ENCODE assay signal across 30 cellular contexts in genomic region chr17:82281076-82281475, GRCh38. TPM values are rescaled to one million over a fixed set of nuclear protein-coding genes. Genes with fewer than 3 reads are reported as not detected.
DNase-seq lines count a peak whose midpoint lies in the region; ATAC-seq, FAIRE-seq and TF ChIP-seq lines count a peak whose summit lies in the region.
"Had no signal": no experiment of that assay in that cellular context is flagged by ENCODE, and none has a peak within 500 bp of the region (broad histone marks: within the 10 kb centered on the region; RNA-seq: fewer than 3 reads in every experiment).

No MANE protein-coding gene starts in this region.

- H3K4me3 ChIP-seq in A549 (no peak overlapping the region), smooth muscle cell (no peak overlapping the region), mammary epithelial cell (replicated peaks in 1 of 3; ENCODE audit: insufficient read depth in 1 of 3, low read depth in 2 of 3, low read length in 3 of 3) (no peak overlapping the region)
- H3K4me3 ChIP-seq: BLaER1 treated with 17β-estradiol and CSF1 and Interleukin-3, amounts not matched to agents 10 nM and 100 nM; gastroesophageal sphincter; GM23248; hepatocyte; SJCRH30; tibial artery had no signal

- CTCF ChIA-PET in A549 (lab: Yijun Ruan, JAX) (interaction anchor here (0.8 to 3.9 kb wide), 4 partner anchors 10 to 261 kb away, joined by 3 to 20 read pairs (median 3); no protein-coding TSS in a partner anchor), Calu3 (lab: Charles Lee) (interaction anchor here (1.5 kb wide), 1 partner anchor 17 kb away, joined by 3 read pairs; no protein-coding TSS in a partner anchor), mammary epithelial cell (lab: Charles Lee; ENCODE audit: low non-redundant PET) (interaction anchor here (0.6 to 0.7 kb wide), 2 partner anchors 36 to 261 kb away, joined by 3 read pairs; no protein-coding TSS in a partner anchor)
- CTCF ChIA-PET in activated CD4-positive, alpha-beta memory T cell treated with anti-CD3 and anti-CD28 coated beads, Interleukin-2, amount 10 ng/mL, durations not matched to agents 7 days and 5 days (lab: Charles Lee), result no interaction called here

- no peaks in the 10 kb centered on the region for H3K9me3 Mint-ChIP-seq in Calu3 (ENCODE audit: low read depth, unreplicated experiment)
- H3K9me3 Mint-ChIP-seq in activated CD4-positive, alpha-beta memory T cell treated with anti-CD3 and anti-CD28 coated beads, Interleukin-2, amount 10 ng/mL, durations not matched to agents 7 days and 5 days, result no peaks in the 10 kb centered on the region
- H3K9me3 Mint-ChIP-seq in nephron progenitor cell, result peaks cover 7% of the 10 kb centered on the region
- H3K9me3 Mint-ChIP-seq: activated B cell treated with CpG ODN at 0.5 μM for 24 hours; activated T-helper 17 cell treated with anti-CD3 and anti-CD28 coated beads, Interleukin-2, amount 50 U/mL, for 72 hours; IgD-negative memory B cell; stimulated activated naive CD8-positive, alpha-beta T cell treated with anti-CD3 and anti-CD28 coated beads, Interleukin-15, amount 100 ng/mL, for 72 hours; T-cell had no signal

- H3K27ac ChIP-seq in A549 (peak overlapping the region; percentile 51 to 82; a peak in 5 of 6 replicates), smooth muscle cell (ENCODE audit: low read depth) (no peak overlapping the region), mammary epithelial cell (ENCODE audit: insufficient read depth, low read depth, low read length) (no peak overlapping the region)
- H3K27ac ChIP-seq: BLaER1 treated with 17β-estradiol and CSF1 and Interleukin-3, amounts not matched to agents 10 nM and 100 nM; gastroesophageal sphincter; GM23248; hepatocyte; SJCRH30; tibial artery had no signal

- H3K9ac ChIP-seq in smooth muscle cell (ENCODE audit: low read depth) (no peak overlapping the region), mammary epithelial cell (ENCODE audit: insufficient read depth, low read length) (no peak overlapping the region)
- H3K9ac ChIP-seq: BLaER1 treated with 17β-estradiol and CSF1 and Interleukin-3, amounts not matched to agents 10 nM and 100 nM; GM23248 had no signal

- intact Hi-C loops in Calu3 (cut with micrococcal nuclease; ENCODE audit: unreplicated experiment) (no loop called here), mammary epithelial cell (cut with micrococcal nuclease) (no loop called here)

- no peak for DNase-seq in A549 (ENCODE audit: low read depth in 1 of 2, low spot score in 1 of 2)
- no peak for DNase-seq in Calu3
- peak; percentile 32 for DNase-seq in activated CD4-positive, alpha-beta memory T cell treated with anti-CD3 and anti-CD28 coated beads, Interleukin-2, amount 10 ng/mL, durations not matched to agents 7 days and 5 days
- no peak for DNase-seq in nephron progenitor cell
- no peak for DNase-seq in smooth muscle cell (lab: John Stamatoyannopoulos, UW; ENCODE audit: unreplicated experiment)
- DNase-seq in mammary epithelial cell, result no peak
- DNase-seq in DMS53 (lab: John Stamatoyannopoulos, UW), result no peak
- DNase-seq: activated B cell treated with CpG ODN at 0.5 μM for 24 hours; activated CD4-positive, alpha-beta T cell treated with anti-CD3 and anti-CD28 coated beads, Interleukin-2, amount 50 U/mL, for 1 hour; central memory CD4-positive, alpha-beta T cell; left colon; NCI-H1105 treated with DMSO at 0.1 percent for 48 hours; NCI-H1930; NCI-H524 treated with DMSO at 0.1 percent for 48 hours; NK-92 treated with Interleukin-12 subunit alpha and Interleukin-12 subunit beta, amount 100 ng/mL, for 24 hours; nucleus accumbens; stimulated activated naive CD8-positive, alpha-beta T cell treated with anti-CD3 and anti-CD28 coated beads, Interleukin-15, amount 100 ng/mL, for 72 hours; T-cell; tibial artery had no signal

- TF ChIP-seq CTCF in A549 (IDR thresholded peaks at IDR 0.05) (no peak), Calu3 (IDR thresholded peaks at IDR 0.05; ENCODE audit: unreplicated experiment) (no peak), nephron progenitor cell (IDR thresholded peaks at IDR 0.05) (no peak), smooth muscle cell (IDR thresholded peaks at IDR 0.05; ENCODE audit: borderline replicate concordance, insufficient read depth, poor library complexity, severe bottlenecking) (no peak), mammary epithelial cell (conservative IDR thresholded peaks at IDR 0.05 in 1 of 2, IDR thresholded peaks at IDR 0.05 in 1 of 2; ENCODE audit: extremely low read depth in 1 of 2, insufficient read depth in 1 of 2, low read depth in 1 of 2, low read length in 2 of 2) (no peak)

- in situ Hi-C loops in mammary epithelial cell (cut with MboI; ENCODE audit: low sequenced_read_pairs in 2 of 2), result no loop called here

- H2AFZ ChIP-seq in smooth muscle cell (ENCODE audit: low read depth) (no peak overlapping the region), mammary epithelial cell (ENCODE audit: low read depth, low read length) (no peak overlapping the region)
- H2AFZ ChIP-seq: GM23248, hepatocyte had no signal

- BruUV-seq in Calu3 (replicated peaks; lab: Mats Ljungman, UMichigan), result no TSS peak
- no TSS peak for BruUV-seq in mammary epithelial cell (replicated peaks; lab: Mats Ljungman, UMichigan)

- no peak for TF ChIP-seq EP300 in A549 (IDR thresholded peaks at IDR 0.05)

- no peaks in the 10 kb centered on the region for H3K79me2 ChIP-seq in smooth muscle cell (ENCODE audit: low read depth)
- H3K79me2 ChIP-seq in mammary epithelial cell (ENCODE audit: insufficient read depth, low read length), result no peaks in the 10 kb centered on the region
- H3K79me2 ChIP-seq: hepatocyte had no signal

- H4K20me1 ChIP-seq in smooth muscle cell (ENCODE audit: low read depth) (no peaks in the 10 kb centered on the region), mammary epithelial cell (ENCODE audit: insufficient read depth, low read length) (no peaks in the 10 kb centered on the region)
- H4K20me1 ChIP-seq: BLaER1 treated with 17β-estradiol and CSF1 and Interleukin-3, amounts not matched to agents 10 nM and 100 nM had no signal

- peaks cover 60% of the 10 kb centered on the region for H3K4me1 Mint-ChIP-seq in Calu3 (ENCODE audit: low read depth, unreplicated experiment)
- H3K4me1 Mint-ChIP-seq in activated CD4-positive, alpha-beta memory T cell treated with anti-CD3 and anti-CD28 coated beads, Interleukin-2, amount 10 ng/mL, durations not matched to agents 7 days and 5 days, result peaks cover 27% of the 10 kb centered on the region
- peaks cover 68% of the 10 kb centered on the region for H3K4me1 Mint-ChIP-seq in nephron progenitor cell

- peaks cover 12% of the 10 kb centered on the region for H3K36me3 Mint-ChIP-seq in Calu3 (ENCODE audit: insufficient read depth, unreplicated experiment)
- no peaks in the 10 kb centered on the region for H3K36me3 Mint-ChIP-seq in activated CD4-positive, alpha-beta memory T cell treated with anti-CD3 and anti-CD28 coated beads, Interleukin-2, amount 10 ng/mL, durations not matched to agents 7 days and 5 days (ENCODE audit: low read depth)
- peaks cover 20% of the 10 kb centered on the region for H3K36me3 Mint-ChIP-seq in nephron progenitor cell (ENCODE audit: low read depth)
- H3K36me3 Mint-ChIP-seq: IgD-negative memory B cell, T-cell had no signal

- POLR2A ChIA-PET in A549 (lab: Yijun Ruan, JAX), result interaction anchor here (4.3 kb wide), 1 partner anchor 12 kb away, joined by 39 read pairs; no protein-coding TSS in a partner anchor
- POLR2A ChIA-PET in activated CD4-positive, alpha-beta memory T cell treated with anti-CD3 and anti-CD28 coated beads, Interleukin-2, amount 10 ng/mL, durations not matched to agents 7 days and 5 days (lab: Charles Lee), result interaction anchor here (0.8 to 1.4 kb wide), 2 partner anchors 15 to 17 kb away, joined by 3 read pairs; no protein-coding TSS in a partner anchor

- FAIRE-seq in A549 (lab: Jason Lieb, UNC), result no peak
- FAIRE-seq: astrocyte, GM18507 had no signal

- H3K9me3 ChIP-seq in A549, result no peaks in the 10 kb centered on the region
- H3K9me3 ChIP-seq in smooth muscle cell (replicated peaks; ENCODE audit: low read depth), result no peaks in the 10 kb centered on the region
- no peaks in the 10 kb centered on the region for H3K9me3 ChIP-seq in mammary epithelial cell (replicated peaks; ENCODE audit: insufficient read depth, low read length)
- H3K9me3 ChIP-seq: BLaER1 treated with 17β-estradiol and CSF1 and Interleukin-3, amounts not matched to agents 10 nM and 100 nM; gastroesophageal sphincter; SJCRH30; tibial artery had no signal

- no peak for ATAC-seq in A549
- ATAC-seq in GM21723 (IDR thresholded peaks at IDR 0.05; ENCODE audit: unreplicated experiment), result no peak
- ATAC-seq: gastroesophageal sphincter had no signal

- 86% methylated on average over 7 of the region's 7 CpGs for WGBS in A549 (ENCODE audit: missing lambda C conversion rate)
- WGBS in smooth muscle cell (ENCODE audit: low lambda C conversion rate), result 92% methylated on average over 7 of the region's 7 CpGs
- WGBS in mammary epithelial cell (ENCODE audit: low coverage, missing lambda C conversion rate), result 81% methylated on average over 6 of the region's 7 CpGs

- H3K27me3 Mint-ChIP-seq in Calu3 (ENCODE audit: unreplicated experiment), result no peaks in the 10 kb centered on the region
- peaks cover 5% of the 10 kb centered on the region for H3K27me3 Mint-ChIP-seq in activated CD4-positive, alpha-beta memory T cell treated with anti-CD3 and anti-CD28 coated beads, Interleukin-2, amount 10 ng/mL, durations not matched to agents 7 days and 5 days
- peaks cover 3% of the 10 kb centered on the region for H3K27me3 Mint-ChIP-seq in nephron progenitor cell (ENCODE audit: low read depth, poor library complexity)
- H3K27me3 Mint-ChIP-seq: activated T-helper 17 cell treated with anti-CD3 and anti-CD28 coated beads, Interleukin-2, amount 50 U/mL, for 72 hours; stimulated activated naive CD8-positive, alpha-beta T cell treated with anti-CD3 and anti-CD28 coated beads, Interleukin-15, amount 100 ng/mL, for 72 hours; T-cell had no signal

- no peaks in the 10 kb centered on the region for H3F3A ChIP-seq in smooth muscle cell (ENCODE audit: low read depth)

- H3K27ac Mint-ChIP-seq in Calu3 (ENCODE audit: unreplicated experiment) (no peak overlapping the region), nephron progenitor cell (peak overlapping the region; percentile 17)
- no peak overlapping the region for H3K27ac Mint-ChIP-seq in activated CD4-positive, alpha-beta memory T cell treated with anti-CD3 and anti-CD28 coated beads, Interleukin-2, amount 10 ng/mL, durations not matched to agents 7 days and 5 days
- H3K27ac Mint-ChIP-seq: activated B cell treated with CpG ODN at 0.5 μM for 24 hours; stimulated activated naive CD8-positive, alpha-beta T cell treated with anti-CD3 and anti-CD28 coated beads, Interleukin-15, amount 100 ng/mL, for 72 hours had no signal

- H3K36me3 ChIP-seq in smooth muscle cell (ENCODE audit: low read depth) (no peaks in the 10 kb centered on the region), mammary epithelial cell (ENCODE audit: insufficient read depth, low read length) (no peaks in the 10 kb centered on the region)
- H3K36me3 ChIP-seq: BLaER1 treated with 17β-estradiol and CSF1 and Interleukin-3, amounts not matched to agents 10 nM and 100 nM; SJCRH30 had no signal

- no peak for TF ChIP-seq POLR2A in A549 (IDR thresholded peaks at IDR 0.05; ENCODE audit: low read length)

- H3K4me2 ChIP-seq in A549 (no peak overlapping the region; the same call in 2 of the 3 replicates), smooth muscle cell (no peak overlapping the region), mammary epithelial cell (ENCODE audit: insufficient read depth, low read depth, low read length) (no peak overlapping the region)
- H3K4me2 ChIP-seq: hepatocyte had no signal

- H3K4me3 Mint-ChIP-seq in Calu3 (ENCODE audit: low read depth, unreplicated experiment) (peak overlapping the region; percentile 43), nephron progenitor cell (no peak overlapping the region)
- H3K4me3 Mint-ChIP-seq in activated CD4-positive, alpha-beta memory T cell treated with anti-CD3 and anti-CD28 coated beads, Interleukin-2, amount 10 ng/mL, durations not matched to agents 7 days and 5 days, result no peak overlapping the region
- H3K4me3 Mint-ChIP-seq: activated B cell treated with CpG ODN at 0.5 μM for 24 hours; IgD-negative memory B cell; stimulated activated naive CD8-positive, alpha-beta T cell treated with anti-CD3 and anti-CD28 coated beads, Interleukin-15, amount 100 ng/mL, for 72 hours; T-cell had no signal

- no peak for TF ChIP-seq RAD21 in A549 (conservative IDR thresholded peaks at IDR 0.05 in 1 of 2, IDR thresholded peaks at IDR 0.05 in 1 of 2)

- H3K27me3 ChIP-seq in smooth muscle cell (ENCODE audit: low read depth) (no peaks in the 10 kb centered on the region), mammary epithelial cell (ENCODE audit: insufficient read depth, low read length) (no peaks in the 10 kb centered on the region)
- H3K27me3 ChIP-seq: BLaER1 treated with 17β-estradiol and CSF1 and Interleukin-3, amounts not matched to agents 10 nM and 100 nM; gastroesophageal sphincter; hepatocyte; SJCRH30 had no signal

- H3K4me1 ChIP-seq in A549 (peaks cover 35% of the 10 kb centered on the region), smooth muscle cell (ENCODE audit: low read depth) (no peaks in the 10 kb centered on the region), mammary epithelial cell (ENCODE audit: insufficient read depth, low read length) (peaks cover 42% of the 10 kb centered on the region)

- dilution Hi-C loops in mammary epithelial cell (cut with HindIII; ENCODE audit: low sequenced_read_pairs), result no loop called here

RNA-seq across cellular contexts. Expression of gene CSNK1D, which starts 7.6 kb away (rescaled TPM):
- 130 and 139 TPM in 2 replicates for polyA plus RNA-seq in A549 (2011; rRNA removed)
- 182 and 192 TPM in 2 replicates for polyA plus RNA-seq in A549 (2012; cell fraction: cytosol; rRNA removed)
- polyA plus RNA-seq in A549 (2012; cell fraction: nucleus; rRNA removed), result 734 and 786 TPM in 2 replicates
- polyA plus RNA-seq in A549 (2017; fragmentation: RNase III; extraction: RNeasy Plus Mini Kit Qiagen cat#74134 plus additional on column Dnase treatment), result 151 to 173 TPM (median 163 TPM) in 3 replicates
- polyA minus RNA-seq in A549 (2011; rRNA and poly(A)+ RNA removed), result 105 and 128 TPM in 2 replicates
- 157 and 160 TPM in 2 replicates for total RNA-seq in Calu3 (2022)
- 100 to 1,000 TPM; 116 TPM for total RNA-seq in activated CD4-positive, alpha-beta memory T cell treated with anti-CD3 and anti-CD28 coated beads, Interleukin-2, amount 10 ng/mL, durations not matched to agents 7 days and 5 days
- 51.6 and 75.3 TPM in 2 replicates for total RNA-seq in smooth muscle cell
- polyA plus RNA-seq in smooth muscle cell, result 135 and 172 TPM in 2 replicates
- 100 to 1,000 TPM in 1 of 2 donors, 10 to 100 TPM in 1; 68.7 to 163 TPM for total RNA-seq in mammary epithelial cell
- polyA plus RNA-seq in mammary epithelial cell, result 146 TPM
- polyA minus RNA-seq in mammary epithelial cell, result 216 TPM

RNA-seq across cellular contexts. Expression of gene CD7, which starts 36.3 kb away (rescaled TPM):
- polyA plus RNA-seq in A549 (2011; rRNA removed) (not detected in 2 replicates), A549 (2017; fragmentation: RNase III; extraction: RNeasy Plus Mini Kit Qiagen cat#74134 plus additional on column Dnase treatment) (not detected in 3 replicates), smooth muscle cell (0.18 and 0.79 TPM in 2 replicates), mammary epithelial cell (not detected)
- polyA plus RNA-seq in A549 (2012; cell fraction: cytosol; rRNA removed), result not detected in 2 replicates
- 0.07 TPM in 1 of 2 replicates, not detected in the other for polyA plus RNA-seq in A549 (2012; cell fraction: nucleus; rRNA removed)
- not detected in 2 replicates for polyA minus RNA-seq in A549 (2011; rRNA and poly(A)+ RNA removed)
- total RNA-seq in Calu3 (2022) (0.34 TPM in 1 of 2 replicates, not detected in the other), smooth muscle cell (not detected in 2 replicates), mammary epithelial cell (not detected)
- 100 to 1,000 TPM; 138 to 140 TPM for total RNA-seq in activated CD4-positive, alpha-beta memory T cell treated with anti-CD3 and anti-CD28 coated beads, Interleukin-2, amount 10 ng/mL, durations not matched to agents 7 days and 5 days
- polyA minus RNA-seq in mammary epithelial cell, result not detected
- total RNA-seq: dermis blood vessel endothelial cell had no signal

RNA-seq across cellular contexts. Expression of gene SLC16A3, which starts 52.2 kb away (rescaled TPM):
- 28.6 and 40.0 TPM in 2 replicates for polyA plus RNA-seq in A549 (2011; rRNA removed)
- polyA plus RNA-seq in A549 (2012; cell fraction: cytosol; rRNA removed), result 53.6 and 113 TPM in 2 replicates
- 108 and 156 TPM in 2 replicates for polyA plus RNA-seq in A549 (2012; cell fraction: nucleus; rRNA removed)
- 77.9 to 97.7 TPM (median 90.9 TPM) in 3 replicates for polyA plus RNA-seq in A549 (2017; fragmentation: RNase III; extraction: RNeasy Plus Mini Kit Qiagen cat#74134 plus additional on column Dnase treatment)
- 31.5 TPM in 2 replicates for polyA minus RNA-seq in A549 (2011; rRNA and poly(A)+ RNA removed)
- total RNA-seq in Calu3 (2022), result 44.7 and 47.2 TPM in 2 replicates
- total RNA-seq in activated CD4-positive, alpha-beta memory T cell treated with anti-CD3 and anti-CD28 coated beads, Interleukin-2, amount 10 ng/mL, durations not matched to agents 7 days and 5 days, result 100 to 1,000 TPM; 206 to 210 TPM
- 151 and 180 TPM in 2 replicates for total RNA-seq in smooth muscle cell
- polyA plus RNA-seq in smooth muscle cell, result 83.3 and 96.1 TPM in 2 replicates
- 100 to 1,000 TPM; 180 to 212 TPM for total RNA-seq in mammary epithelial cell
- polyA plus RNA-seq in mammary epithelial cell, result 118 TPM
- 42.3 TPM for polyA minus RNA-seq in mammary epithelial cell

RNA-seq across cellular contexts. Expression of gene SECTM1, which starts 52.5 kb away (rescaled TPM):
- 0.22 and 0.58 TPM in 2 replicates for polyA plus RNA-seq in A549 (2011; rRNA removed)
- 0.31 and 0.52 TPM in 2 replicates for polyA plus RNA-seq in A549 (2012; cell fraction: cytosol; rRNA removed)
- polyA plus RNA-seq in A549 (2012; cell fraction: nucleus; rRNA removed), result 0.58 and 0.83 TPM in 2 replicates
- polyA plus RNA-seq in A549 (2017; fragmentation: RNase III; extraction: RNeasy Plus Mini Kit Qiagen cat#74134 plus additional on column Dnase treatment), result 1.5 to 2.5 TPM (median 2.0 TPM) in 3 replicates
- polyA minus RNA-seq in A549 (2011; rRNA and poly(A)+ RNA removed), result not detected in 2 replicates
- 10.4 and 13.4 TPM in 2 replicates for total RNA-seq in Calu3 (2022)
- 10 to 100 TPM; 18.3 to 18.5 TPM for total RNA-seq in activated CD4-positive, alpha-beta memory T cell treated with anti-CD3 and anti-CD28 coated beads, Interleukin-2, amount 10 ng/mL, durations not matched to agents 7 days and 5 days
- not detected in 2 replicates for total RNA-seq in smooth muscle cell
- 0.48 and 0.49 TPM in 2 replicates for polyA plus RNA-seq in smooth muscle cell
- 1 to 10 TPM; 2.7 to 3.5 TPM for total RNA-seq in mammary epithelial cell
- 3.0 TPM for polyA plus RNA-seq in mammary epithelial cell
- polyA minus RNA-seq in mammary epithelial cell, result 2.4 TPM
- total RNA-seq: activated B cell treated with CpG ODN at 0.5 μM for 24 hours had no signal

Comparison
In these comparisons a context has a peak if more than half of its experiments do, and no peak if none do; other contexts are left out.
1. H3K27ac ChIP-seq: peak in A549 (2 of 2); none in smooth muscle cell (single experiment) and mammary epithelial cell (single experiment).
2. RNA of gene CD7, which starts 36.3 kb away (total RNA-seq): 138 to 140 TPM in activated CD4-positive, alpha-beta memory T cell treated with anti-CD3 and anti-CD28 coated beads, Interleukin-2, amount 10 ng/mL, durations not matched to agents 7 days and 5 days; 0.34 TPM in Calu3, not detected in mammary epithelial cell and not detected in smooth muscle cell; every median in the first group is over 100 times any median in the second.